In genomic region chr7:47792521-47793121, GRCh38 we compare ENCODE assay signal across 10 cellular contexts.
A peak's percentile ranks its signal among the peaks of the same experiment; 100 is the strongest.
DNase-seq lines count a peak whose midpoint lies in the region; ATAC-seq, FAIRE-seq and TF ChIP-seq lines count a peak whose summit lies in the region.
"Had no signal": no experiment of that assay in that cellular context is flagged by ENCODE, and none has a peak within 500 bp of the region (broad histone marks: within the 10 kb centered on the region; RNA-seq: fewer than 3 reads in every experiment).

No MANE protein-coding gene starts in this region.

- H3K9me2 ChIP-seq in Karpas-422 (replicated peaks; ENCODE audit: insufficient read depth, low read length): no peaks in the 10 kb centered on the region

- no peaks in the 10 kb centered on the region for H3K36me3 Mint-ChIP-seq in WTC11
- H3K36me3 Mint-ChIP-seq in CD8-positive, alpha-beta T cell: no peaks in the 10 kb centered on the region

- POLR2A ChIA-PET in WTC11 (lab: Charles Lee): no interaction called here
- POLR2A ChIA-PET in CD8-positive, alpha-beta T cell (lab: Charles Lee): no interaction called here

- H3K79me2 ChIP-seq in Karpas-422 (ENCODE audit: low read length) (peaks cover 28% of the 10 kb centered on the region), keratinocyte (ENCODE audit: control insufficient read depth, insufficient read depth, low read length) (no peaks in the 10 kb centered on the region)

- H4K20me1 ChIP-seq in Karpas-422 (ENCODE audit: insufficient read depth, low read depth, low read length) (no peaks in the 10 kb centered on the region), keratinocyte (ENCODE audit: control insufficient read depth, extremely low read depth, insufficient read depth, low read length) (no peaks in the 10 kb centered on the region)

- no peaks in the 10 kb centered on the region for H3K9me3 ChIP-seq in Karpas-422 (ENCODE audit: low read length)
- H3K9me3 ChIP-seq in keratinocyte (ENCODE audit: control insufficient read depth, low read depth, low read length): no peaks in the 10 kb centered on the region
- no peaks in the 10 kb centered on the region for H3K9me3 ChIP-seq in CD8-positive, alpha-beta T cell (ENCODE audit: low read length)

- H3K27ac Mint-ChIP-seq in WTC11: no peak overlapping the region
- H3K27ac Mint-ChIP-seq in CD8-positive, alpha-beta T cell: no peak overlapping the region

- peaks cover 12% of the 10 kb centered on the region; the same call in 1 of the 2 replicates for H3K9me3 Mint-ChIP-seq in WTC11
- H3K9me3 Mint-ChIP-seq in CD8-positive, alpha-beta T cell: no peaks in the 10 kb centered on the region

- H3K27ac ChIP-seq in Karpas-422 (ENCODE audit: low read length) (peak overlapping the region; percentile 98), keratinocyte (ENCODE audit: control insufficient read depth, insufficient read depth, low read length) (no peak overlapping the region)
- no peak overlapping the region for H3K27ac ChIP-seq in CD8-positive, alpha-beta T cell (ENCODE audit: low read depth, low read length)

- H2AFZ ChIP-seq in Karpas-422 (ENCODE audit: low read length) (peak overlapping the region; percentile 93; the same call in 1 of the 2 replicates), keratinocyte (ENCODE audit: control insufficient read depth, low read length) (no peak overlapping the region)

- FAIRE-seq in keratinocyte (lab: Jason Lieb, UNC): peak; percentile 55
- FAIRE-seq in HTR-8/SVneo (lab: Jason Lieb, UNC): no peak

- H3K4me3 ChIP-seq in AG10803 (ENCODE audit: low read length) (no peak overlapping the region), Karpas-422 (ENCODE audit: low read length) (0 out of 2 replicates have a peak overlapping the region, but pooled peaks have one; percentile 71), keratinocyte (ENCODE audit: control insufficient read depth in 2 of 3, extremely low read depth in 1 of 3, insufficient read depth in 2 of 3, low read depth in 1 of 3, low read length in 3 of 3) (no peak overlapping the region)
- no peak overlapping the region for H3K4me3 ChIP-seq in CD8-positive, alpha-beta T cell (ENCODE audit: low read depth, low read length)

- no peaks in the 10 kb centered on the region for H3K4me1 Mint-ChIP-seq in WTC11
- H3K4me1 Mint-ChIP-seq in CD8-positive, alpha-beta T cell (ENCODE audit: low read depth): no peaks in the 10 kb centered on the region

- H3K9me1 ChIP-seq in keratinocyte (ENCODE audit: control insufficient read depth, extremely low read depth, insufficient read depth, low read length): no peaks in the 10 kb centered on the region

- H3K4me3 Mint-ChIP-seq in WTC11: no peak overlapping the region
- no peak overlapping the region for H3K4me3 Mint-ChIP-seq in CD8-positive, alpha-beta T cell

- H3K4me1 ChIP-seq in Karpas-422 (ENCODE audit: low read length) (peaks cover 62% of the 10 kb centered on the region), keratinocyte (ENCODE audit: control insufficient read depth, extremely low read depth, insufficient read depth, low read length) (peaks cover 3% of the 10 kb centered on the region)
- H3K4me1 ChIP-seq in CD8-positive, alpha-beta T cell (ENCODE audit: insufficient read depth, low read length): no peaks in the 10 kb centered on the region

- DNase-seq in AG10803 (ENCODE audit: low read depth) (no peak), Karpas-422 (peak; percentile 86), WTC11 (ENCODE audit: low spot score) (no peak), keratinocyte (ENCODE audit: low read depth, low spot score) (no peak), T1000 (lab: John Stamatoyannopoulos, UW) (no peak), HTR-8/SVneo (ENCODE audit: insufficient read length, low spot score) (no peak)
- DNase-seq in CD8-positive, alpha-beta T cell: no peak
- DNase-seq: anterior cingulate cortex, DND-41 had no signal

- H3K9ac ChIP-seq in Karpas-422 (ENCODE audit: low read length) (peak overlapping the region; percentile 20), keratinocyte (ENCODE audit: control insufficient read depth, extremely low read depth, insufficient read depth, low read length) (no peak overlapping the region)

- peaks cover 32% of the 10 kb centered on the region for H3K36me3 ChIP-seq in Karpas-422 (ENCODE audit: insufficient read depth, low read length)
- H3K36me3 ChIP-seq in keratinocyte (ENCODE audit: control insufficient read depth in 2 of 2, extremely low read depth in 1 of 2, insufficient read depth in 2 of 2, low read length in 2 of 2): no peaks in the 10 kb centered on the region
- H3K36me3 ChIP-seq in CD8-positive, alpha-beta T cell (ENCODE audit: insufficient read depth, low read length): no peaks in the 10 kb centered on the region

- CTCF ChIA-PET in WTC11 (lab: Charles Lee): interaction anchor here (0.8 to 1.5 kb wide), 2 partner anchors 27 to 526 kb away, joined by 3 to 4 read pairs; no protein-coding TSS in a partner anchor
- CTCF ChIA-PET in CD8-positive, alpha-beta T cell (lab: Charles Lee): no interaction called here

- H3K27me3 ChIP-seq in Karpas-422 (ENCODE audit: low read length): no peaks in the 10 kb centered on the region
- no peaks in the 10 kb centered on the region for H3K27me3 ChIP-seq in keratinocyte (ENCODE audit: control insufficient read depth, extremely low read depth, insufficient read depth, low read length)
- H3K27me3 ChIP-seq in CD8-positive, alpha-beta T cell (ENCODE audit: insufficient read depth, low read length): no peaks in the 10 kb centered on the region

- ATAC-seq in WTC11 (peak; percentile 75), GM19455 (IDR thresholded peaks at IDR 0.05; ENCODE audit: unreplicated experiment) (no peak)
- ATAC-seq in CD8-positive, alpha-beta T cell: no peak

- H3K27me3 Mint-ChIP-seq in WTC11 (ENCODE audit: low read depth): no peaks in the 10 kb centered on the region
- no peaks in the 10 kb centered on the region for H3K27me3 Mint-ChIP-seq in CD8-positive, alpha-beta T cell (ENCODE audit: low read depth)

- intact Hi-C loops in CD8-positive, alpha-beta T cell (cut with DNase I, micrococcal nuclease): no loop called here

- peak; percentile 28 for TF ChIP-seq CTCF in AG10803 (conservative IDR thresholded peaks at IDR 0.05; ENCODE audit: low read length)
- TF ChIP-seq CTCF in WTC11 (IDR thresholded peaks at IDR 0.05): no peak
- TF ChIP-seq CTCF in keratinocyte (optimal IDR thresholded peaks at IDR 0.05 in 1 of 3, IDR thresholded peaks at IDR 0.05 in 1 of 3, conservative IDR thresholded peaks at IDR 0.05 in 1 of 3; ENCODE audit: extremely low read depth in 1 of 3, insufficient read depth in 2 of 3, low read length in 3 of 3): peak; percentile 30 to 58 (median 32)
- TF ChIP-seq CTCF in CD8-positive, alpha-beta T cell (IDR thresholded peaks at IDR 0.05): no peak

- dilution Hi-C loops in keratinocyte (cut with MboI; ENCODE audit: extremely low pct_ligation_motif_present, low sequenced_read_pairs): no loop called here

- peak overlapping the region; percentile 82 for H3K4me2 ChIP-seq in Karpas-422 (ENCODE audit: low read depth, low read length, poor library complexity, severe bottlenecking)
- no peak overlapping the region for H3K4me2 ChIP-seq in keratinocyte (ENCODE audit: control insufficient read depth, extremely low read depth, insufficient read depth, low read depth, low read length)

TF ChIP-seq in WTC11, 78 proteins besides CTCF, POLR2A, EP300 and RAD21 (continues in another document):
- TF ChIP-seq ZBTB21 (CRISPR knock-in tag; IDR thresholded peaks at IDR 0.05; ENCODE audit: borderline replicate concordance): no peak
- TF ChIP-seq MAX (CRISPR knock-in tag; IDR thresholded peaks at IDR 0.05): no peak
- no peak for TF ChIP-seq ZNF281 (CRISPR knock-in tag; IDR thresholded peaks at IDR 0.05)
- no peak for TF ChIP-seq FOXK1 (CRISPR knock-in tag; IDR thresholded peaks at IDR 0.05)
- TF ChIP-seq ZNF219 (CRISPR knock-in tag; IDR thresholded peaks at IDR 0.05; ENCODE audit: borderline replicate concordance): no peak

Comparison
In these comparisons a context has a peak if more than half of its experiments do, and no peak if none do; other contexts are left out.
1. CTCF ChIP-seq: peak in AG10803 (single experiment) and keratinocyte (3 of 3); none in WTC11 (single experiment) and CD8-positive, alpha-beta T cell (single experiment).